In the genomic region with DNA sequence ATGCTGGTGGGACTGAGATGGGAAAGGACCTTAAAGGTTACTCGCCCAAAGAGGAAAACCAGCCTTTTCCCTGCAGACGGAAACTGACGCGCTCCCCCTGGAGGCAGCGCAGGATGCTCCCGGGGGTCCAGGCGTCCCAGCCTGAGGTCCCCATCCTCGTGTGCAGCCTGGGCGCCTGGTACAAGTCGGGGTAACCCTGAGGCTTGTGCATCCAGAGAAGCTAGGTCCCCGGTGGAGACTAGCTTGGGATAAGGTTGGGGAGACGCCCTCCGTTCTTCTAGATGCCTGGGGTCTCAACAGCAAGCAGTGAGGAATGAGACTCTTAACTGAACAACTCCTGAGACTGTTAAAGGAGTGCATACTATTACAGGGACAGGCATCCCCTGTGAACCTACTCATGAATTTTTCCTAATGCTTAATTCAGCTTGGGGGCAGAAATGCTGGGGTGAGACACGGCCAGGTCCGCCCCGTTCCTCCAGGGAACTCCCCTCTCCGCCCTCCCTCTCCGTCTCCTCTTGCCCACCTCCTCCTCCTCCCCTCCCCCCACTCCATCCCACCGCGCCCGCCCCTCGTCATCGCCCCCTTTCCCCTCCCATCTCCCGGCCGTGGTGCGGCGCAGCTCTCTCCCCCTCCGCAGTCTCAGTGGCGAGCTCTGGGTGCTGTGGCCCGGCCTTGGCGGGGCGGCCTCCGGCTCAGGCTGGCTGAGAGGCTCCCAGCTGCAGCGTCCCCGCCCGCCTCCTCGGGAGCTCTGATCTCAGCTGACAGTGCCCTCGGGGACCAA, we compare ENCODE assay signal across 8 cellular contexts. TPM values are rescaled to one million over a fixed set of nuclear protein-coding genes. Genes with fewer than 3 reads are reported as not detected.
DNase-seq lines count a peak whose midpoint lies in the region; ATAC-seq and TF ChIP-seq lines count a peak whose summit lies in the region.

A gene with protein sequence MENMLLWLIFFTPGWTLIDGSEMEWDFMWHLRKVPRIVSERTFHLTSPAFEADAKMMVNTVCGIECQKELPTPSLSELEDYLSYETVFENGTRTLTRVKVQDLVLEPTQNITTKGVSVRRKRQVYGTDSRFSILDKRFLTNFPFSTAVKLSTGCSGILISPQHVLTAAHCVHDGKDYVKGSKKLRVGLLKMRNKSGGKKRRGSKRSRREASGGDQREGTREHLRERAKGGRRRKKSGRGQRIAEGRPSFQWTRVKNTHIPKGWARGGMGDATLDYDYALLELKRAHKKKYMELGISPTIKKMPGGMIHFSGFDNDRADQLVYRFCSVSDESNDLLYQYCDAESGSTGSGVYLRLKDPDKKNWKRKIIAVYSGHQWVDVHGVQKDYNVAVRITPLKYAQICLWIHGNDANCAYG (plus strand): TSS at position 634 of the 781 bp plus-strand sequence. CDS start 10,908 bp downstream, outside the sequence.

- H3K4me3 ChIP-seq in MG63 (peak within 1 kb of the TSS; percentile 19; the same call in 1 of the 2 replicates), WERI-Rb-1 (ENCODE audit: low read depth, low read length) (peak within 1 kb of the TSS; percentile 58)
- no peak within 1 kb of the TSS for H3K4me3 ChIP-seq in naive thymus-derived CD4-positive, alpha-beta T cell (ENCODE audit: low read length)

- no peaks in the 10 kb centered on the region for H3K9me3 Mint-ChIP-seq in naive thymus-derived CD4-positive, alpha-beta T cell

- peak within 1 kb of the TSS in 6 of 10 donors; percentile 26 to 48 (median 36) for H3K4me3 Mint-ChIP-seq in naive thymus-derived CD4-positive, alpha-beta T cell

- no peaks in the 10 kb centered on the region for H3K36me3 Mint-ChIP-seq in naive thymus-derived CD4-positive, alpha-beta T cell

- no peak within 1 kb of the TSS for H3K27ac Mint-ChIP-seq in naive thymus-derived CD4-positive, alpha-beta T cell

- intact Hi-C loops in naive thymus-derived CD4-positive, alpha-beta T cell (cut with micrococcal nuclease) = no loop called here

- H3K36me3 ChIP-seq in MG63 = no peaks in the 10 kb centered on the region
- no peaks in the 10 kb centered on the region for H3K36me3 ChIP-seq in WERI-Rb-1
- H3K36me3 ChIP-seq in naive thymus-derived CD4-positive, alpha-beta T cell (ENCODE audit: control insufficient read depth in 2 of 3, insufficient read depth in 3 of 3, low read length in 3 of 3) = no peaks in the 10 kb centered on the region

- no peaks in the 10 kb centered on the region for H3K27me3 ChIP-seq in MG63
- H3K27me3 ChIP-seq in WERI-Rb-1 (ENCODE audit: insufficient read depth, low read depth, severe bottlenecking) = no peaks in the 10 kb centered on the region
- H3K27me3 ChIP-seq in naive thymus-derived CD4-positive, alpha-beta T cell (ENCODE audit: control insufficient read depth in 2 of 2, insufficient read depth in 2 of 2, low read length in 2 of 2) = peaks cover 0 to 10% of the 10 kb centered on the region in 2 donors

- CTCF ChIA-PET in naive thymus-derived CD4-positive, alpha-beta T cell (lab: Charles Lee) = no interaction called here

- no peak within 1 kb of the TSS for H3K27ac ChIP-seq in WERI-Rb-1
- H3K27ac ChIP-seq in naive thymus-derived CD4-positive, alpha-beta T cell (ENCODE audit: low read depth, low read length) = no peak within 1 kb of the TSS

- peaks cover 0 to 6% of the 10 kb centered on the region in 2 donors for H3K4me1 ChIP-seq in naive thymus-derived CD4-positive, alpha-beta T cell (ENCODE audit: control insufficient read depth in 2 of 2, insufficient read depth in 2 of 2, low read length in 2 of 2)

- peaks cover 0 to 17% (median 8%) of the 10 kb centered on the region in 7 donors for H3K4me1 Mint-ChIP-seq in naive thymus-derived CD4-positive, alpha-beta T cell

- H3K9me3 ChIP-seq in MG63 = no peaks in the 10 kb centered on the region
- H3K9me3 ChIP-seq in WERI-Rb-1 (ENCODE audit: severe bottlenecking) = no peaks in the 10 kb centered on the region
- no peaks in the 10 kb centered on the region for H3K9me3 ChIP-seq in naive thymus-derived CD4-positive, alpha-beta T cell (ENCODE audit: control insufficient read depth in 2 of 3, low read length in 3 of 3)

- H3K27me3 Mint-ChIP-seq in naive thymus-derived CD4-positive, alpha-beta T cell = peaks cover 36 to 60% (median 49%) of the 10 kb centered on the region in 5 donors

- DNase-seq in Ammon's horn (ENCODE audit: low spot score) = peak; percentile 52
- DNase-seq in MG63 = peak; percentile 31
- peak; percentile 72 for DNase-seq in WERI-Rb-1
- peak; percentile 33 for DNase-seq in fibroblast of gingiva (ENCODE audit: low read depth)
- DNase-seq in naive thymus-derived CD4-positive, alpha-beta T cell = no peak

- peak; percentile 93 for TF ChIP-seq CTCF in WERI-Rb-1 (IDR thresholded peaks at IDR 0.05; ENCODE audit: low read depth, low read length)

- peak; percentile 57 for ATAC-seq in GM18868 (IDR thresholded peaks at IDR 0.05; ENCODE audit: unreplicated experiment)
- peak; percentile 53 for ATAC-seq in naive thymus-derived CD4-positive, alpha-beta T cell
- no peak for ATAC-seq in HG03460 (IDR thresholded peaks at IDR 0.05; ENCODE audit: unreplicated experiment)
- no peak for ATAC-seq in GM21723 (IDR thresholded peaks at IDR 0.05; ENCODE audit: unreplicated experiment)

- POLR2A ChIA-PET in naive thymus-derived CD4-positive, alpha-beta T cell (lab: Charles Lee) = no interaction called here

RNA-seq across cellular contexts. Expression of the gene that starts here (rescaled TPM):
- total RNA-seq in MG63 (2014; rRNA removed; shearing (Covaris generic); ENCODE audit: low replicate concordance) = 0.72 and 1.2 TPM in 2 replicates
- total RNA-seq in naive thymus-derived CD4-positive, alpha-beta T cell = not detected
- polyA plus RNA-seq in naive thymus-derived CD4-positive, alpha-beta T cell = not detected

Comparison
In these comparisons a context has a peak if more than half of its experiments do, and no peak if none do; other contexts are left out.
1. Peak in ATAC-seq in naive thymus-derived CD4-positive, alpha-beta T cell; RNA of the gene not detected or under 1 TPM.
2. DNase-seq: peak in Ammon's horn (single experiment), MG63 (single experiment), WERI-Rb-1 (single experiment) and fibroblast of gingiva (single experiment); none in naive thymus-derived CD4-positive, alpha-beta T cell (0 of 9).